Comparison of ENCODE assay signal across 8 cellular contexts in the genomic region with DNA sequence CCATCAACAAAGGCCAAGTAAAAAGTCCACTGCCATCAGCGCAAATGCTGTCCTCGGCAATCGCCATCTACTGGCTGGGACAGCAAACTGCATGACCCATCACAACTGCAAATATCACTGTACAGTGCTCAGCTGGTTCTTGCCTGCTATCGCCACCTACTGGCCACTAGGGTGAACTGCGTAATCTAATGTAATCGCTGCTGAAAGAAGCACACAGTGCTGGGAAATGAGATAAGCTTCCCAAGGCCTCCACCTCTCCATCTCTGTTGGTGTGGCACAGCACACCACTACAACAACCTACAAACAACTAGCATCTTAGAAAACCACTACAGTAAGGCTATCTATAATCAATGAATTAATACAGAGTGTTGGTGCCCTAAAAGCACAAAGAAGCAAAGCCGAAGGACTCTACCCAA.
DNase-seq lines count a peak whose midpoint lies in the region; ATAC-seq and TF ChIP-seq lines count a peak whose summit lies in the region.

No MANE protein-coding gene starts in this region.

- H3K4me2 ChIP-seq in neural cell (ENCODE audit: low read length): no peak overlapping the region

- no peaks in the 10 kb centered on the region for H4K20me1 ChIP-seq in neural cell (ENCODE audit: insufficient read depth)

- H3K9me3 ChIP-seq in esophagus muscularis mucosa: no peaks in the 10 kb centered on the region
- no peaks in the 10 kb centered on the region for H3K9me3 ChIP-seq in neural cell (ENCODE audit: low read length)
- no peaks in the 10 kb centered on the region for H3K9me3 ChIP-seq in suprapubic skin

- H3F3A ChIP-seq in neural cell (ENCODE audit: insufficient read depth, low read length, poor library complexity, severe bottlenecking): no peaks in the 10 kb centered on the region

- H3K36me3 ChIP-seq in esophagus muscularis mucosa: no peaks in the 10 kb centered on the region
- H3K36me3 ChIP-seq in neural cell (ENCODE audit: insufficient read depth, low read length): no peaks in the 10 kb centered on the region
- no peaks in the 10 kb centered on the region for H3K36me3 ChIP-seq in suprapubic skin

- peak; percentile 68 to 79 (median 71) for TF ChIP-seq CTCF in esophagus muscularis mucosa (IDR thresholded peaks at IDR 0.05)
- peak; percentile 64 for TF ChIP-seq CTCF in neural cell (IDR thresholded peaks at IDR 0.05; ENCODE audit: poor library complexity, severe bottlenecking)
- TF ChIP-seq CTCF in suprapubic skin (IDR thresholded peaks at IDR 0.05): peak; percentile 38 to 79

- H3K9me2 ChIP-seq in neural cell (ENCODE audit: insufficient read depth, low read length): no peaks in the 10 kb centered on the region

- TF ChIP-seq EP300 in esophagus muscularis mucosa (IDR thresholded peaks at IDR 0.05): no peak
- TF ChIP-seq EP300 in neural cell (conservative IDR thresholded peaks at IDR 0.05; ENCODE audit: poor library complexity, severe bottlenecking): no peak
- TF ChIP-seq EP300 in suprapubic skin (IDR thresholded peaks at IDR 0.05): no peak

- H3K4me1 ChIP-seq in esophagus muscularis mucosa (no peaks in the 10 kb centered on the region), suprapubic skin (no peaks in the 10 kb centered on the region)

- H3K27me3 ChIP-seq in esophagus muscularis mucosa: peaks cover 0 to 5% (median 0%) of the 10 kb centered on the region in 4 donors
- no peaks in the 10 kb centered on the region for H3K27me3 ChIP-seq in neural cell (ENCODE audit: insufficient read depth, low read depth, low read length)
- H3K27me3 ChIP-seq in suprapubic skin: no peaks in the 10 kb centered on the region

- intact Hi-C loops in esophagus muscularis mucosa (cut with DNase I): no loop called here

- H3K27ac ChIP-seq in esophagus muscularis mucosa (replicated peaks in 1 of 4): no peak overlapping the region
- H3K27ac ChIP-seq in neural cell (ENCODE audit: low read length): no peak overlapping the region
- no peak overlapping the region for H3K27ac ChIP-seq in suprapubic skin

- no peaks in the 10 kb centered on the region for H3K79me2 ChIP-seq in neural cell (replicated peaks; ENCODE audit: insufficient read depth, low read length)

- no peak overlapping the region for H2AFZ ChIP-seq in neural cell (ENCODE audit: low read depth, low read length)

- H3K4me3 ChIP-seq in esophagus muscularis mucosa (no peak overlapping the region), neural cell (ENCODE audit: low read length) (no peak overlapping the region), suprapubic skin (no peak overlapping the region)

- TF ChIP-seq POLR2A in esophagus muscularis mucosa (IDR thresholded peaks at IDR 0.05; ENCODE audit: low read depth) (no peak), suprapubic skin (IDR thresholded peaks at IDR 0.05) (no peak)

- peak; percentile 57 for TF ChIP-seq RAD21 in neural cell (conservative IDR thresholded peaks at IDR 0.05)

- 24% methylated on average over 7 of the region's 7 CpGs for WGBS in esophagus muscularis mucosa
- 35% methylated on average over 7 of the region's 7 CpGs for WGBS in suprapubic skin

- no peak overlapping the region for H3K9ac ChIP-seq in neural cell (ENCODE audit: low read length)

- peak; percentile 26 for DNase-seq in DMS153 (lab: John Stamatoyannopoulos, UW)
- peak; percentile 68 for DNase-seq in HK-2 (ENCODE audit: unreplicated experiment)
- peak; percentile 79 for DNase-seq in NCI-H82 (lab: John Stamatoyannopoulos, UW)
- peak; percentile 7 to 22 (median 10) for DNase-seq in activated CD8-positive, alpha-beta memory T cell treated with anti-CD3 and anti-CD28 coated beads for 48 hours (ENCODE audit: low read depth in 2 of 3, low spot score in 2 of 3)
- no peak for DNase-seq in esophagus muscularis mucosa (ENCODE audit: extremely low spot score)
- DNase-seq in suprapubic skin (ENCODE audit: low spot score in 2 of 2): peak in 1 of 2 donors; percentile 71

- peak; percentile 94 for ATAC-seq in GM21390 (IDR thresholded peaks at IDR 0.05; ENCODE audit: unreplicated experiment)

TF ChIP-seq in neural cell, 6 proteins besides CTCF, POLR2A, EP300 and RAD21:
- TF ChIP-seq MXI1 (conservative IDR thresholded peaks at IDR 0.05; ENCODE audit: poor library complexity, severe bottlenecking) (no peak), SMC3 (conservative IDR thresholded peaks at IDR 0.05; ENCODE audit: poor library complexity) (peak; percentile 67)
